In genomic region chr12:92570056-92570753, GRCh38 we compare ENCODE assay signal across 8 cellular contexts.
DNase-seq lines count a peak whose midpoint lies in the region; ATAC-seq and TF ChIP-seq lines count a peak whose summit lies in the region.

No MANE protein-coding gene starts in this region.

- no peaks in the 10 kb centered on the region for H3K9me3 Mint-ChIP-seq in natural killer cell treated with Interleukin-12 subunit alpha and Interleukin-12 subunit beta and Interleukin-15 and Interleukin-18, amount 100 ng/mL, for 72 hours

- H3K36me3 Mint-ChIP-seq in natural killer cell treated with Interleukin-12 subunit alpha and Interleukin-12 subunit beta and Interleukin-15 and Interleukin-18, amount 100 ng/mL, for 72 hours = peaks cover 5% of the 10 kb centered on the region

- no peak overlapping the region for H3K27ac Mint-ChIP-seq in natural killer cell treated with Interleukin-12 subunit alpha and Interleukin-12 subunit beta and Interleukin-15 and Interleukin-18, amount 100 ng/mL, for 72 hours

- DNase-seq in EL (peak; percentile 76), GM20000 (ENCODE audit: low spot score) (peak; percentile 50), NCI-H510A (lab: John Stamatoyannopoulos, UW) (peak; percentile 48), fibroblast of gingiva (ENCODE audit: low read depth) (peak; percentile 87), posterior vena cava (ENCODE audit: low spot score) (no peak)
- DNase-seq in activated CD4-positive, alpha-beta T cell treated with anti-CD3 and anti-CD28 coated beads, Interleukin-2, amount 50 U/mL, for 4 hours = peak; percentile 18 to 28
- DNase-seq in natural killer cell treated with Interleukin-12 subunit alpha and Interleukin-12 subunit beta and Interleukin-15 and Interleukin-18, amount 100 ng/mL, for 72 hours (ENCODE audit: low spot score) = no peak

- peak; percentile 53 for TF ChIP-seq CTCF in GM20000 (IDR thresholded peaks at IDR 0.05; ENCODE audit: extremely low read depth, missing control alignments)

- intact Hi-C loops in posterior vena cava (cut with DNase I) = loop anchor here in 1 of 2 donors (5.0 kb wide), 1 partner anchor 1188 kb away; no protein-coding TSS in a partner anchor

- no peaks in the 10 kb centered on the region for H3K27me3 Mint-ChIP-seq in natural killer cell treated with Interleukin-12 subunit alpha and Interleukin-12 subunit beta and Interleukin-15 and Interleukin-18, amount 100 ng/mL, for 72 hours

- peak; percentile 81 for ATAC-seq in HG03520 (IDR thresholded peaks at IDR 0.05; ENCODE audit: unreplicated experiment)
- ATAC-seq in natural killer cell treated with Interleukin-12 subunit alpha and Interleukin-12 subunit beta and Interleukin-15 and Interleukin-18, amount 100 ng/mL, for 72 hours = peak; percentile 60 to 70

- H3K4me3 Mint-ChIP-seq in natural killer cell treated with Interleukin-12 subunit alpha and Interleukin-12 subunit beta and Interleukin-15 and Interleukin-18, amount 100 ng/mL, for 72 hours = no peak overlapping the region

- H3K4me1 Mint-ChIP-seq in natural killer cell treated with Interleukin-12 subunit alpha and Interleukin-12 subunit beta and Interleukin-15 and Interleukin-18, amount 100 ng/mL, for 72 hours (ENCODE audit: low read depth in 2 of 2) = peaks cover 12 to 16% of the 10 kb centered on the region in 2 donors

Comparison
In these comparisons a context has a peak if more than half of its experiments do, and no peak if none do; other contexts are left out.
1. DNase-seq: peak in EL (single experiment), GM20000 (single experiment), NCI-H510A (single experiment), activated CD4-positive, alpha-beta T cell treated with anti-CD3 and anti-CD28 coated beads, Interleukin-2, amount 50 U/mL, for 4 hours (2 of 2) and fibroblast of gingiva (single experiment); none in natural killer cell treated with Interleukin-12 subunit alpha and Interleukin-12 subunit beta and Interleukin-15 and Interleukin-18, amount 100 ng/mL, for 72 hours (single experiment) and posterior vena cava (single experiment).